ENCODE assay signal across 14 cellular contexts in genomic region chr7:124723012-124723411, GRCh38. TPM values are rescaled to one million over a fixed set of nuclear protein-coding genes. Genes with fewer than 3 reads are reported as not detected.
DNase-seq lines count a peak whose midpoint lies in the region; ATAC-seq and TF ChIP-seq lines count a peak whose summit lies in the region.
"Had no signal": no experiment of that assay in that cellular context is flagged by ENCODE, and none has a peak within 500 bp of the region (broad histone marks: within the 10 kb centered on the region; RNA-seq: fewer than 3 reads in every experiment).

No MANE protein-coding gene starts in this region.

- DNase-seq in 8988T = peak; percentile 9
- peak; percentile 88 for DNase-seq in IMR-90
- DNase-seq in brain microvascular endothelial cell = peak; percentile 64
- DNase-seq in iPS-NIHi7 (ENCODE audit: extremely low spot score) = peak; percentile 29
- no peak for DNase-seq in activated T-helper 1 cell treated with anti-CD3 and anti-CD28 coated beads, Interleukin-12 subunit alpha, Interleukin-12 subunit beta, Interleukin-2, Interleukin-4 antibody, amounts not matched to agents 30 ng/mL and 10 ng/mL and 1 ng/mL, durations not matched to agents 14 hours and 24 hours and 36 hours (ENCODE audit: low spot score)
- DNase-seq in spleen = no peak
- DNase-seq: activated CD8-positive, alpha-beta memory T cell treated with anti-CD3 and anti-CD28 coated beads, Interleukin-2, amount 50 U/mL, for 48 hours; aorta; DMS153; Kasumi-1; right lobe of liver had no signal

- H3K9me1 ChIP-seq in IMR-90 (ENCODE audit: insufficient read depth, low read length) = peaks cover 5% of the 10 kb centered on the region

- H2AFZ ChIP-seq in IMR-90 (replicated peaks; ENCODE audit: low read length, poor library complexity) = no peak overlapping the region

- H3K4me3 ChIP-seq in IMR-90 (ENCODE audit: insufficient read depth, low read depth, low read length) (no peak overlapping the region), brain microvascular endothelial cell (ENCODE audit: low read depth, low read length) (no peak overlapping the region), spleen (no peak overlapping the region)
- H3K4me3 ChIP-seq: right lobe of liver, thoracic aorta had no signal

- H3K18ac ChIP-seq in IMR-90 (ENCODE audit: low read depth, low read length) = no peak overlapping the region; the same call in 1 of the 2 replicates

- POLR2A ChIA-PET in IMR-90 (lab: Charles Lee; ENCODE audit: unreplicated experiment) = no interaction called here

- H3K79me1 ChIP-seq in IMR-90 (ENCODE audit: low read depth in 1 of 2, low read length in 2 of 2) = no peaks in the 10 kb centered on the region

- H3K27me3 ChIP-seq in IMR-90 (ENCODE audit: control insufficient read depth, insufficient read depth, low read length) (no peaks in the 10 kb centered on the region), brain microvascular endothelial cell (replicated peaks) (no peaks in the 10 kb centered on the region), spleen (replicated peaks in 1 of 7) (no peaks in the 10 kb centered on the region)
- H3K27me3 ChIP-seq: right lobe of liver had no signal

- H3K36me3 ChIP-seq in IMR-90 (ENCODE audit: control insufficient read depth, insufficient read depth, low read length) (no peaks in the 10 kb centered on the region), brain microvascular endothelial cell (replicated peaks) (no peaks in the 10 kb centered on the region), spleen (no peaks in the 10 kb centered on the region)
- H3K36me3 ChIP-seq: right lobe of liver, thoracic aorta had no signal

- peak overlapping the region; percentile 72 for H2BK5ac ChIP-seq in IMR-90 (ENCODE audit: low read depth, low read length, poor library complexity, severe bottlenecking)

- no peaks in the 10 kb centered on the region for H3K9me3 Mint-ChIP-seq in activated T-helper 1 cell treated with anti-CD3 and anti-CD28 coated beads, Interleukin-12 subunit alpha, Interleukin-12 subunit beta, Interleukin-2, Interleukin-4 antibody, amounts not matched to agents 30 ng/mL and 10 ng/mL and 1 ng/mL, durations not matched to agents 14 hours and 24 hours and 36 hours

- H3K4ac ChIP-seq in IMR-90 (ENCODE audit: low read depth, low read length) = peak overlapping the region; percentile 7; the same call in 1 of the 2 replicates

- no peak overlapping the region for H3K9ac ChIP-seq in IMR-90 (ENCODE audit: low read depth, low read length)

- WGBS in IMR-90 (ENCODE audit: extremely low coverage in 2 of 2, insufficient read length in 1 of 2), 2 experiments = no CpG with 5 or more reads among the region's 2 CpGs
- 65 to 74% (median 73%) methylated on average over 2 of the region's 2 CpGs for WGBS in spleen, 5 donors

- in situ Hi-C loops in IMR-90 (cut with MboI; ENCODE audit: low sequenced_read_pairs) = no loop called here
- in situ Hi-C loops in brain microvascular endothelial cell (cut with HindIII; ENCODE audit: low pct_ligation_motif_present, low sequenced_read_pairs) = no loop called here

- no peak overlapping the region for H4K91ac ChIP-seq in IMR-90 (ENCODE audit: insufficient read depth, low read depth, low read length)

- no peak overlapping the region for H3K27ac Mint-ChIP-seq in activated T-helper 1 cell treated with anti-CD3 and anti-CD28 coated beads, Interleukin-12 subunit alpha, Interleukin-12 subunit beta, Interleukin-2, Interleukin-4 antibody, amounts not matched to agents 30 ng/mL and 10 ng/mL and 1 ng/mL, durations not matched to agents 14 hours and 24 hours and 36 hours

- TF ChIP-seq RAD21 in IMR-90 (IDR thresholded peaks at IDR 0.05; ENCODE audit: low read length) = no peak

- H3K9me3 ChIP-seq in IMR-90 (ENCODE audit: control insufficient read depth, insufficient read depth, low read length) = no peaks in the 10 kb centered on the region
- H3K9me3 ChIP-seq in spleen = no peaks in the 10 kb centered on the region
- H3K9me3 ChIP-seq: right lobe of liver, thoracic aorta had no signal

- H3K56ac ChIP-seq in IMR-90 (ENCODE audit: extremely low read depth, insufficient read depth, low read length) = no peak overlapping the region

- CTCF ChIA-PET in IMR-90 (lab: Yijun Ruan, JAX) = no interaction called here

- TF ChIP-seq POLR2A in IMR-90 (IDR thresholded peaks at IDR 0.05; ENCODE audit: low read depth, low read length) (no peak), spleen (IDR thresholded peaks at IDR 0.05) (no peak)

- TF ChIP-seq CTCF in IMR-90 (conservative IDR thresholded peaks at IDR 0.05; ENCODE audit: low read depth, low read length) (no peak), brain microvascular endothelial cell (IDR thresholded peaks at IDR 0.05; ENCODE audit: low read depth, low read length, missing control alignments) (no peak), spleen (IDR thresholded peaks at IDR 0.05 in 8 of 11, conservative IDR thresholded peaks at IDR 0.05 in 3 of 11) (no peak)

- H3K4me1 ChIP-seq in IMR-90 (ENCODE audit: control insufficient read depth, insufficient read depth, low read length) = peaks cover 5% of the 10 kb centered on the region
- H3K4me1 ChIP-seq in spleen = no peaks in the 10 kb centered on the region

- H3K23ac ChIP-seq in IMR-90 (ENCODE audit: low read depth, low read length) = no peak overlapping the region

- no peak overlapping the region for H4K8ac ChIP-seq in IMR-90 (ENCODE audit: low read depth in 2 of 2, low read length in 2 of 2)

- intact Hi-C loops in IMR-90 (cut with micrococcal nuclease) = loop anchor here (2.0 to 10.0 kb wide), 2 partner anchors 42 to 188 kb away; partner anchors contain the start of gene GPR37
- intact Hi-C loops in activated T-helper 1 cell treated with anti-CD3 and anti-CD28 coated beads, Interleukin-12 subunit alpha, Interleukin-12 subunit beta, Interleukin-2, Interleukin-4 antibody, amounts not matched to agents 30 ng/mL and 10 ng/mL and 1 ng/mL, durations not matched to agents 14 hours and 24 hours and 36 hours (cut with micrococcal nuclease) = no loop called here
- intact Hi-C loops in spleen (cut with DNase I; ENCODE audit: low total_unique reads) = no loop called here

- dilution Hi-C loops in IMR-90 (cut with HindIII; ENCODE audit: low sequenced_read_pairs, unreplicated experiment) = no loop called here

- H2BK15ac ChIP-seq in IMR-90 (ENCODE audit: low read depth, low read length) = no peak overlapping the region

- H3K27ac ChIP-seq in IMR-90 (ENCODE audit: insufficient read depth, low read length) = no peak overlapping the region
- H3K27ac ChIP-seq in brain microvascular endothelial cell = peak overlapping the region; percentile 27
- H3K27ac ChIP-seq in spleen = no peak overlapping the region
- H3K27ac ChIP-seq: thoracic aorta had no signal

- H3K4me2 ChIP-seq in IMR-90 (ENCODE audit: low read depth, low read length) = no peak overlapping the region

- no peaks in the 10 kb centered on the region for H3K4me1 Mint-ChIP-seq in activated T-helper 1 cell treated with anti-CD3 and anti-CD28 coated beads, Interleukin-12 subunit alpha, Interleukin-12 subunit beta, Interleukin-2, Interleukin-4 antibody, amounts not matched to agents 30 ng/mL and 10 ng/mL and 1 ng/mL, durations not matched to agents 14 hours and 24 hours and 36 hours (ENCODE audit: low read depth)

- no peak overlapping the region for H3K14ac ChIP-seq in IMR-90 (replicated peaks; ENCODE audit: low read depth, low read length)

- ATAC-seq in IMR-90 (ENCODE audit: low read depth) (peak; percentile 65), GM21825 (IDR thresholded peaks at IDR 0.05; ENCODE audit: unreplicated experiment) (no peak), GM21576 (IDR thresholded peaks at IDR 0.05; ENCODE audit: unreplicated experiment) (no peak)

- no peak overlapping the region for H3K4me3 Mint-ChIP-seq in activated T-helper 1 cell treated with anti-CD3 and anti-CD28 coated beads, Interleukin-12 subunit alpha, Interleukin-12 subunit beta, Interleukin-2, Interleukin-4 antibody, amounts not matched to agents 30 ng/mL and 10 ng/mL and 1 ng/mL, durations not matched to agents 14 hours and 24 hours and 36 hours

- H2BK120ac ChIP-seq in IMR-90 (ENCODE audit: low read depth, low read length) = no peak overlapping the region

- no peak overlapping the region for H2AK5ac ChIP-seq in IMR-90 (ENCODE audit: low read depth, low read length)

- no peaks in the 10 kb centered on the region for H3K36me3 Mint-ChIP-seq in activated T-helper 1 cell treated with anti-CD3 and anti-CD28 coated beads, Interleukin-12 subunit alpha, Interleukin-12 subunit beta, Interleukin-2, Interleukin-4 antibody, amounts not matched to agents 30 ng/mL and 10 ng/mL and 1 ng/mL, durations not matched to agents 14 hours and 24 hours and 36 hours (ENCODE audit: low read depth)

- BruUV-seq in IMR-90 (replicated peaks; lab: Mats Ljungman, UMichigan) = no TSS peak

- H3K27me3 Mint-ChIP-seq in activated T-helper 1 cell treated with anti-CD3 and anti-CD28 coated beads, Interleukin-12 subunit alpha, Interleukin-12 subunit beta, Interleukin-2, Interleukin-4 antibody, amounts not matched to agents 30 ng/mL and 10 ng/mL and 1 ng/mL, durations not matched to agents 14 hours and 24 hours and 36 hours (ENCODE audit: insufficient read depth) = no peaks in the 10 kb centered on the region

- H2BK20ac ChIP-seq in IMR-90 (ENCODE audit: low read depth, low read length) = 0 out of 2 replicates have a peak overlapping the region, but pooled peaks have one; percentile 5

- H4K20me1 ChIP-seq in IMR-90 (ENCODE audit: insufficient read depth, low read length) = no peaks in the 10 kb centered on the region

- no peak overlapping the region for H2AK9ac ChIP-seq in IMR-90 (replicated peaks; ENCODE audit: low read depth, low read length, poor library complexity)

- no peak overlapping the region for H4K5ac ChIP-seq in IMR-90 (ENCODE audit: low read depth, low read length)

TF ChIP-seq in IMR-90, 13 proteins besides CTCF, POLR2A, EP300 and RAD21 (continues in another document):
- no peak for TF ChIP-seq RFX5 (IDR thresholded peaks at IDR 0.05; ENCODE audit: low read depth, low read length)
- TF ChIP-seq NFE2L2 (IDR thresholded peaks at IDR 0.05; ENCODE audit: low read depth, low read length) = peak; percentile 54; the same call in 1 of the 2 replicates
- no peak for TF ChIP-seq BHLHE40 (IDR thresholded peaks at IDR 0.05; ENCODE audit: low read depth, low read length)
- TF ChIP-seq MXI1 (IDR thresholded peaks at IDR 0.05; ENCODE audit: borderline replicate concordance, low read depth, low read length) = no peak
- peak; percentile 81 for TF ChIP-seq FOS (IDR thresholded peaks at IDR 0.05; ENCODE audit: low read depth, low read length)
- TF ChIP-seq CEBPB (IDR thresholded peaks at IDR 0.05; ENCODE audit: low read depth, low read length) = peak; percentile 79
- peak; percentile 46 for TF ChIP-seq MAFK (IDR thresholded peaks at IDR 0.05; ENCODE audit: low read depth, low read length)

RNA-seq across cellular contexts. Expression of gene GPR37, which starts 42.6 kb away (rescaled TPM):
- total RNA-seq in IMR-90 (2012; rRNA removed) (9.2 and 9.3 TPM in 2 replicates), spleen (1 to 10 TPM in 5 of 7 donors, under 1 TPM in 2; 0.85 to 6.2 (median 2.2) TPM)
- polyA plus RNA-seq in IMR-90 (2012; rRNA removed) (3.8 and 4.6 TPM in 2 replicates), spleen (under 1 TPM in 2 of 3 donors, not detected in 1; 0.05 to 0.13 TPM)
- 2.5 and 4.0 TPM in 2 replicates for polyA plus RNA-seq in IMR-90 (2012; cell fraction: cytosol; rRNA removed)
- 0.79 and 1.4 TPM in 2 replicates for polyA plus RNA-seq in IMR-90 (2012; cell fraction: nucleus; rRNA removed; ENCODE audit: low replicate concordance)
- total RNA-seq in activated T-helper 1 cell treated with anti-CD3 and anti-CD28 coated beads, Interleukin-12 subunit alpha, Interleukin-12 subunit beta, Interleukin-2, Interleukin-4 antibody, amounts not matched to agents 30 ng/mL and 10 ng/mL and 1 ng/mL, durations not matched to agents 14 hours and 24 hours and 36 hours = not detected in 2 replicates

Comparison
In these comparisons a context has a peak if more than half of its experiments do, and no peak if none do; other contexts are left out.
1. DNase-seq: peak in 8988T (single experiment), IMR-90 (single experiment), brain microvascular endothelial cell (single experiment) and iPS-NIHi7 (single experiment); none in activated T-helper 1 cell treated with anti-CD3 and anti-CD28 coated beads, Interleukin-12 subunit alpha, Interleukin-12 subunit beta, Interleukin-2, Interleukin-4 antibody, amounts not matched to agents 30 ng/mL and 10 ng/mL and 1 ng/mL, durations not matched to agents 14 hours and 24 hours and 36 hours (single experiment) and spleen (single experiment).